Comparison of ENCODE assay signal across 10 cellular contexts in genomic region chr17:17848311-17848710, GRCh38. TPM values are rescaled to one million over a fixed set of nuclear protein-coding genes. Genes with fewer than 3 reads are reported as not detected.
DNase-seq lines count a peak whose midpoint lies in the region; ATAC-seq and TF ChIP-seq lines count a peak whose summit lies in the region.
"Had no signal": no experiment of that assay in that cellular context is flagged by ENCODE, and none has a peak within 500 bp of the region (broad histone marks: within the 10 kb centered on the region; RNA-seq: fewer than 3 reads in every experiment).

No MANE protein-coding gene starts in this region.

- H3K36me3 Mint-ChIP-seq in central memory CD8-positive, alpha-beta T cell (ENCODE audit: insufficient read depth): peaks cover 9% of the 10 kb centered on the region

- TF ChIP-seq CTCF in prostate gland (IDR thresholded peaks at IDR 0.05) (no peak), testis (IDR thresholded peaks at IDR 0.05) (no peak)

- peak overlapping the region; percentile 35; the same call in 1 of the 2 replicates for H3K9ac ChIP-seq in GM23248

- H3K4me2 ChIP-seq in GM23248 (ENCODE audit: unreplicated experiment): no peak overlapping the region

- no peaks in the 10 kb centered on the region for H4K20me1 ChIP-seq in GM23248 (ENCODE audit: insufficient read depth)

- H3K4me3 ChIP-seq in ACC112 (ENCODE audit: low read depth, low read length): no peak overlapping the region
- no peak overlapping the region for H3K4me3 ChIP-seq in GM23248
- H3K4me3 ChIP-seq in prostate gland: no peak overlapping the region
- no peak overlapping the region for H3K4me3 ChIP-seq in testis

- H3K4me1 Mint-ChIP-seq in central memory CD8-positive, alpha-beta T cell: peaks cover 44% of the 10 kb centered on the region

- H3K27me3 Mint-ChIP-seq in central memory CD8-positive, alpha-beta T cell: no peaks in the 10 kb centered on the region

- TF ChIP-seq POLR2A in prostate gland (IDR thresholded peaks at IDR 0.05) (no peak), testis (IDR thresholded peaks at IDR 0.05) (no peak)

- H3K9me2 ChIP-seq in GM23248 (ENCODE audit: insufficient read depth): no peaks in the 10 kb centered on the region

- ATAC-seq in central memory CD8-positive, alpha-beta T cell (replicated peaks; ENCODE audit: extremely low read depth, poor library complexity, severe bottlenecking): no peak
- ATAC-seq in HG02870 (IDR thresholded peaks at IDR 0.05; ENCODE audit: unreplicated experiment): no peak

- 0 out of 2 replicates have a peak overlapping the region, but pooled peaks have one; percentile 79 for H3K27ac ChIP-seq in ACC112 (ENCODE audit: low read depth, low read length)
- H3K27ac ChIP-seq in GM23248: peak overlapping the region; percentile 68; the same call in 1 of the 2 replicates
- peak overlapping the region; percentile 68 to 69 for H3K27ac ChIP-seq in prostate gland
- peak overlapping the region in 1 of 2 donors; percentile 47 for H3K27ac ChIP-seq in testis

- H3K27ac Mint-ChIP-seq in central memory CD8-positive, alpha-beta T cell (ENCODE audit: low read depth): peak overlapping the region; percentile 95

- no peaks in the 10 kb centered on the region for H3K9me3 ChIP-seq in GM23248 (ENCODE audit: low read depth)
- H3K9me3 ChIP-seq in prostate gland: no peaks in the 10 kb centered on the region
- H3K9me3 ChIP-seq in testis: no peaks in the 10 kb centered on the region
- H3K9me3 ChIP-seq: Caco-2 had no signal

- H3K27me3 ChIP-seq in ACC112 (ENCODE audit: insufficient read depth, low read length) (no peaks in the 10 kb centered on the region), GM23248 (replicated peaks; ENCODE audit: insufficient read depth) (no peaks in the 10 kb centered on the region), prostate gland (replicated peaks; ENCODE audit: insufficient read depth) (no peaks in the 10 kb centered on the region), testis (no peaks in the 10 kb centered on the region)

- H3F3A ChIP-seq in GM23248 (ENCODE audit: insufficient read depth): peaks cover 9% of the 10 kb centered on the region

- H2AFZ ChIP-seq in ACC112 (ENCODE audit: low read length, unreplicated experiment) (no peak overlapping the region), GM23248 (no peak overlapping the region)

- H3K4me3 Mint-ChIP-seq in central memory CD8-positive, alpha-beta T cell: peak overlapping the region; percentile 61

- H3K36me3 ChIP-seq in ACC112 (ENCODE audit: insufficient read depth, low read length): no peaks in the 10 kb centered on the region
- no peaks in the 10 kb centered on the region for H3K36me3 ChIP-seq in GM23248 (ENCODE audit: low read depth)
- no peaks in the 10 kb centered on the region for H3K36me3 ChIP-seq in prostate gland
- no peaks in the 10 kb centered on the region for H3K36me3 ChIP-seq in testis (ENCODE audit: low read depth, missing control alignments)

- in situ Hi-C loops in GM23248 (cut with MboI) (no loop called here), G401 (cut with HindIII; ENCODE audit: low sequenced_read_pairs) (no loop called here)

- no peaks in the 10 kb centered on the region for H3K9me3 Mint-ChIP-seq in central memory CD8-positive, alpha-beta T cell

- intact Hi-C loops in prostate gland (cut with DNase I): no loop called here
- intact Hi-C loops in testis (cut with DNase I; ENCODE audit: low total_unique reads): no loop called here

- peaks cover 23% of the 10 kb centered on the region for H3K4me1 ChIP-seq in ACC112 (ENCODE audit: control insufficient read depth, insufficient read depth, low read length, unreplicated experiment)
- H3K4me1 ChIP-seq in GM23248 (ENCODE audit: insufficient read depth): peaks cover 21% of the 10 kb centered on the region
- H3K4me1 ChIP-seq in prostate gland (replicated peaks): peaks cover 7% of the 10 kb centered on the region
- peaks cover 32% of the 10 kb centered on the region for H3K4me1 ChIP-seq in testis
- H3K4me1 ChIP-seq: Caco-2 had no signal

- H3K79me2 ChIP-seq in ACC112 (ENCODE audit: control insufficient read depth, insufficient read depth, low read length, unreplicated experiment) (no peaks in the 10 kb centered on the region), GM23248 (ENCODE audit: insufficient read depth) (no peaks in the 10 kb centered on the region)

- WGBS in GM23248 (ENCODE audit: low coverage in 1 of 2, low lambda C conversion rate in 2 of 2, missing lambda C conversion rate in 2 of 2), 2 experiments: 77 to 80% methylated on average over 8 of the region's 8 CpGs
- WGBS in prostate gland: 93% methylated on average over 7 of the region's 8 CpGs
- 83 to 96% methylated on average over 6 to 8 of the region's 8 CpGs for WGBS in testis, 2 donors

- DNase-seq in GM23248: no peak
- DNase-seq in central memory CD8-positive, alpha-beta T cell (ENCODE audit: low spot score in 2 of 2): no peak
- DNase-seq in prostate gland (ENCODE audit: low spot score): no peak
- no peak for DNase-seq in G401 (ENCODE audit: low spot score)
- DNase-seq in COLO668 (lab: John Stamatoyannopoulos, UW; ENCODE audit: unreplicated experiment): no peak
- DNase-seq in testis: no peak
- DNase-seq: amniotic stem cell, Caco-2 had no signal

RNA-seq across cellular contexts. Expression of gene SREBF1, which starts 11.5 kb away (rescaled TPM):
- total RNA-seq in GM23248 (2014; rRNA removed; shearing (Covaris generic)): 34.4 and 36.2 TPM in 2 replicates
- 14.3 and 19.2 TPM in 2 replicates for polyA plus RNA-seq in GM23248 (2016; fragmentation: Nextera tagmentation; extraction: Ambion mirVana)
- 100 to 1,000 TPM; 134 to 299 TPM for total RNA-seq in prostate gland
- 116 and 155 TPM in 2 replicates for total RNA-seq in G401 (2014; rRNA removed; shearing (Covaris generic))
- total RNA-seq in testis: 100 to 1,000 TPM; 239 to 256 TPM
- polyA plus RNA-seq in testis (ENCODE audit: insufficient read depth, low read depth, low replicate concordance): 142 TPM
